ENCODE assay signal across 13 cellular contexts in the genomic region with DNA sequence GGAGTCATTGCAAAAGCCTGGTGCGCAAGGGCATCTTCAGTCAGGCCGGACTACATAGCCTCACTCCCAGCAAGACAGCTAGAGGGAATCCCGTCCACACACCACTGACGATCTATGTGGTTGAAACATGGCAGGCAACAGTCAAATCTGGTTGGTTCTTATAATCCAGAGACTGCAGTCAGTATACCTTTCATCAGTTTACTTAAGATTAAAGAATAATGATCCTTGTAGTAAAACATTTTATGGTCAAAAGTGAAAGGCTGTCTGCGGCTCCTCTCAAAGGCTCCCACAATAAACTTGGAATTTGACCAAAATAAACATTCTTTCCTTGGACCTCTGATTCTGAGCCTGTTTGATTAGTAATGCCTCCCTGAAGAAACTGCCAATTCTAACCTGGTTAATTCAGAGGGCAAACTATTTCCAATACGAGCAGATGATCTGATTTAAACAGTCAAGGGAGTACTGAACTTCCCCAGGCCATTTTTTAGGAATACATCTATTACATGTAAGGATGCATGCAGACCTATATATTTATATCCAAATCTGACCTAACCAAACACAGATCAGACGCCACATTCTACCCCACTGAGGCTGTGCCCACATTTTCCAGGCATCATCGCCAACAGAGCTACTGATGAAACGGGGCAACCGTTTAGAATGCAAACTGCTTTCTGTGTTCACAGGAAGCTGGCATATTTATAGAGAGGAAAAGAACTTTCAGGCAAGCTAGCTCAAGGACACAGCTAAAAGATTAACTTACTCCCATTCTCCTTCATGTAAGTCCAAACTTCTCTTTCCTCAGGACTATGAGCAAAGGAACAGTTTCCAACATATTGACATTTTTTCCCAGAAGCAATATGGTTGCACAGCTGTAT. TPM values are rescaled to one million over a fixed set of nuclear protein-coding genes. Genes with fewer than 3 reads are reported as not detected.
DNase-seq lines count a peak whose midpoint lies in the region; ATAC-seq, FAIRE-seq and TF ChIP-seq lines count a peak whose summit lies in the region.
"Had no signal": no experiment of that assay in that cellular context is flagged by ENCODE, and none has a peak within 500 bp of the region (broad histone marks: within the 10 kb centered on the region; RNA-seq: fewer than 3 reads in every experiment).

No MANE protein-coding gene starts in this region.

- no peaks in the 10 kb centered on the region for H3K79me2 ChIP-seq in HepG2 (ENCODE audit: insufficient read depth, low read length)

- no peaks in the 10 kb centered on the region for H4K20me1 ChIP-seq in HepG2 (ENCODE audit: insufficient read depth, low read length)

- in situ Hi-C loops in astrocyte of the spinal cord (cut with HindIII; ENCODE audit: low sequenced_read_pairs) (no loop called here), HepG2 (cut with HindIII; ENCODE audit: extremely low pct_ligation_motif_present, low pct_unique_long_range_greater_than_20kb) (no loop called here)

- H3K27ac ChIP-seq in HEK293 (ENCODE audit: extremely low read depth, low read depth, low read length) = no peak overlapping the region
- peak overlapping the region; percentile 43 for H3K27ac ChIP-seq in HepG2 (ENCODE audit: extremely low read length, insufficient read depth, low read length)

- POLR2A ChIA-PET in HEK293 (lab: Yijun Ruan, JAX) = interaction anchor here (1.3 kb wide), 1 partner anchor 15 kb away, joined by 4 read pairs; a partner anchor contains a TSS
- POLR2A ChIA-PET in HepG2 (lab: Yijun Ruan, JAX) = interaction anchor here (0.6 to 3.9 kb wide), 4 partner anchors 10 to 65 kb away, joined by 3 to 74 read pairs (median 19); a partner anchor contains a TSS

- H2AFZ ChIP-seq in HepG2 (ENCODE audit: low read length) = no peak overlapping the region

- no TSS peak for BruUV-seq in HepG2 (replicated peaks; lab: Mats Ljungman, UMichigan)

- peak; percentile 82 for DNase-seq in A172 (ENCODE audit: low spot score)
- peak; percentile 85 for DNase-seq in astrocyte of the spinal cord (ENCODE audit: low read depth, low spot score)
- DNase-seq in HepG2 (ENCODE audit: low spot score) = peak; percentile 32
- DNase-seq in GM03348 (ENCODE audit: low spot score) = no peak
- no peak for DNase-seq in NCI-H1436 treated with DMSO at 0.1 percent for 48 hours (lab: John Stamatoyannopoulos, UW)
- DNase-seq in NCI-H510A treated with DMSO at 0.1 percent for 48 hours (lab: John Stamatoyannopoulos, UW) = no peak
- DNase-seq: caudate nucleus, NCI-H1694 treated with DMSO at 0.1 percent for 48 hours, ovary had no signal

- CTCF ChIA-PET in HEK293 (lab: Yijun Ruan, JAX) (no interaction called here), HepG2 (lab: Yijun Ruan, JAX; ENCODE audit: low intra/inter-chr PET ratio, low total read pairs) (no interaction called here)

- peak overlapping the region; percentile 28 for H3K4me2 ChIP-seq in HepG2 (ENCODE audit: low read depth, low read length)

- 56% methylated on average over 10 of the region's 10 CpGs for WGBS in HepG2 (ENCODE audit: low lambda C conversion rate)

- peak; percentile 58 for ATAC-seq in HepG2
- ATAC-seq in HG03457 (IDR thresholded peaks at IDR 0.05; ENCODE audit: unreplicated experiment) = no peak

- FAIRE-seq in HepG2 (lab: Jason Lieb, UNC) = peak; percentile 44
- FAIRE-seq: GM18507, H1 had no signal

- no peak overlapping the region for H3K9ac ChIP-seq in HepG2 (ENCODE audit: insufficient read depth, low read depth, low read length)

- TF ChIP-seq POLR2A in HepG2 (IDR thresholded peaks at IDR 0.05; ENCODE audit: insufficient read depth in 1 of 2, low read depth in 2 of 2, low read length in 2 of 2) = no peak

- H3K27me3 ChIP-seq in HepG2 (ENCODE audit: control insufficient read depth in 1 of 2, insufficient read depth in 2 of 2, low read length in 2 of 2) = no peaks in the 10 kb centered on the region
- H3K27me3 ChIP-seq: ovary had no signal

- peak in 1 of 2 experiments; percentile 10; a peak in 1 of 4 replicates for TF ChIP-seq EP300 in HepG2 (IDR thresholded peaks at IDR 0.05; ENCODE audit: low read depth in 2 of 2, low read length in 2 of 2)
- no peak for TF ChIP-seq EP300 in HepG2 (CRISPR knock-in tag; IDR thresholded peaks at IDR 0.05; ENCODE audit: borderline replicate concordance)

- H3K4me3 ChIP-seq in HEK293 (ENCODE audit: low read depth, low read length) (no peak overlapping the region), astrocyte of the spinal cord (ENCODE audit: low read depth, low read length) (no peak overlapping the region), HepG2 (replicated peaks in 1 of 3; ENCODE audit: insufficient read depth in 1 of 3, low read depth in 2 of 3, low read length in 3 of 3) (no peak overlapping the region)
- H3K4me3 ChIP-seq: ovary had no signal

- TF ChIP-seq RAD21 in HepG2 (CRISPR knock-in tag; IDR thresholded peaks at IDR 0.05) = no peak

- intact Hi-C loops in HepG2 (cut with micrococcal nuclease; ENCODE audit: unreplicated experiment) = loop anchor here (2.0 kb wide), 1 partner anchor 29 kb away; no protein-coding TSS in a partner anchor

- TF ChIP-seq CTCF in HEK293 (tag by site-specific recombination; IDR thresholded peaks at IDR 0.05) (no peak), astrocyte of the spinal cord (IDR thresholded peaks at IDR 0.05; ENCODE audit: low read depth, low read length) (no peak), HepG2 (CRISPR knock-in tag; IDR thresholded peaks at IDR 0.05) (no peak)

- H3K36me3 ChIP-seq in HEK293 (ENCODE audit: control insufficient read depth in 2 of 2, insufficient read depth in 1 of 2, low read length in 2 of 2) = peaks cover 40 to 82% of the 10 kb centered on the region in 2 experiments
- H3K36me3 ChIP-seq in HepG2 (replicated peaks in 1 of 2; ENCODE audit: control insufficient read depth in 1 of 2, insufficient read depth in 2 of 2, low read length in 2 of 2) = peaks cover 25 to 61% of the 10 kb centered on the region in 2 experiments
- H3K36me3 ChIP-seq: ovary had no signal

- H3K9me3 ChIP-seq in HEK293 (ENCODE audit: control insufficient read depth, insufficient read depth, low read depth, low read length) (no peaks in the 10 kb centered on the region), HepG2 (ENCODE audit: low read length) (no peaks in the 10 kb centered on the region)
- H3K9me3 ChIP-seq: ovary had no signal

- H3K4me1 ChIP-seq in HEK293 (ENCODE audit: control insufficient read depth, insufficient read depth, low read length) (peaks cover 14% of the 10 kb centered on the region), HepG2 (ENCODE audit: insufficient read depth, low read length) (peaks cover 67% of the 10 kb centered on the region)

TF ChIP-seq in HepG2, 621 proteins besides CTCF, POLR2A, EP300 and RAD21 (continues in another document):
- no peak for TF ChIP-seq HES4 (CRISPR knock-in tag; IDR thresholded peaks at IDR 0.05; ENCODE audit: borderline replicate concordance)

RNA-seq across cellular contexts. Expression of a gene that starts 15.3 kb away (rescaled TPM):
- 33.8 and 35.9 TPM in 2 replicates for total RNA-seq in A172 (2014; rRNA removed; shearing (Covaris generic))
- 46.4 and 74.9 TPM in 2 replicates for total RNA-seq in HepG2 (2016; rRNA removed; fragmentation: Illumina TruSeq; extraction: Trizol)
- total RNA-seq in HepG2 (2016; cell fraction: cytosol; rRNA removed; fragmentation: Illumina TruSeq; extraction: Trizol; ENCODE audit: low read depth) = 35.1 and 37.4 TPM in 2 replicates
- total RNA-seq in HepG2 (2016; cell fraction: insoluble cytoplasmic fraction; rRNA removed; fragmentation: Illumina TruSeq; extraction: Trizol) = 41.1 and 74.2 TPM in 2 replicates
- 66.4 and 69.7 TPM in 2 replicates for total RNA-seq in HepG2 (2016; cell fraction: membrane; rRNA removed; fragmentation: Illumina TruSeq; extraction: Trizol)
- 67.8 and 74.4 TPM in 2 replicates for total RNA-seq in HepG2 (2016; cell fraction: nucleus; rRNA removed; fragmentation: Illumina TruSeq; extraction: Trizol)
- polyA plus RNA-seq in HepG2 (2011; rRNA removed) = 123 and 124 TPM in 2 replicates
- polyA plus RNA-seq in HepG2 (2011; cell fraction: cytosol; rRNA removed) = 124 and 127 TPM in 2 replicates
- 90.0 and 92.7 TPM in 2 replicates for polyA plus RNA-seq in HepG2 (2011; cell fraction: nucleus; rRNA removed)
- polyA plus RNA-seq in HepG2 (2012) = 52.3 and 58.7 TPM in 2 replicates
- polyA plus RNA-seq in HepG2 (2016; cell fraction: cytosol; fragmentation: Illumina TruSeq; extraction: Trizol; ENCODE audit: low read depth) = 27.8 and 29.0 TPM in 2 replicates
- 50.3 and 56.6 TPM in 2 replicates for polyA plus RNA-seq in HepG2 (2016; cell fraction: insoluble cytoplasmic fraction; fragmentation: Illumina TruSeq; extraction: Trizol; ENCODE audit: low read depth)
- polyA plus RNA-seq in HepG2 (2016; cell fraction: membrane; fragmentation: Illumina TruSeq; extraction: Trizol; ENCODE audit: low read depth) = 51.9 and 62.9 TPM in 2 replicates
- 110 TPM in 2 replicates for polyA plus RNA-seq in HepG2 (2016; cell fraction: nucleus; fragmentation: Illumina TruSeq; extraction: Trizol; ENCODE audit: insufficient read depth, low read depth)
- polyA minus RNA-seq in HepG2 (2011; rRNA and poly(A)+ RNA removed; ENCODE audit: low replicate concordance) = 53.2 and 119 TPM in 2 replicates
- polyA minus RNA-seq in HepG2 (2011; cell fraction: cytosol; rRNA and poly(A)+ RNA removed) = 62.7 TPM in 2 replicates
- 73.1 and 73.3 TPM in 2 replicates for polyA minus RNA-seq in HepG2 (2011; cell fraction: nucleus; rRNA and poly(A)+ RNA removed)

RNA-seq across cellular contexts. Expression of a gene that starts 39.1 kb away (rescaled TPM):
- total RNA-seq in A172 (2014; rRNA removed; shearing (Covaris generic)) = 32.0 and 73.5 TPM in 2 replicates
- 29.2 and 51.5 TPM in 2 replicates for total RNA-seq in HepG2 (2016; rRNA removed; fragmentation: Illumina TruSeq; extraction: Trizol)
- 36.4 and 39.0 TPM in 2 replicates for total RNA-seq in HepG2 (2016; cell fraction: cytosol; rRNA removed; fragmentation: Illumina TruSeq; extraction: Trizol; ENCODE audit: low read depth)
- 27.9 and 45.5 TPM in 2 replicates for total RNA-seq in HepG2 (2016; cell fraction: insoluble cytoplasmic fraction; rRNA removed; fragmentation: Illumina TruSeq; extraction: Trizol)
- total RNA-seq in HepG2 (2016; cell fraction: membrane; rRNA removed; fragmentation: Illumina TruSeq; extraction: Trizol) = 21.9 and 22.1 TPM in 2 replicates
- 62.9 and 69.9 TPM in 2 replicates for total RNA-seq in HepG2 (2016; cell fraction: nucleus; rRNA removed; fragmentation: Illumina TruSeq; extraction: Trizol)
- 28.4 and 36.8 TPM in 2 replicates for polyA plus RNA-seq in HepG2 (2011; rRNA removed)
- 17.3 and 26.0 TPM in 2 replicates for polyA plus RNA-seq in HepG2 (2011; cell fraction: cytosol; rRNA removed)
- polyA plus RNA-seq in HepG2 (2011; cell fraction: nucleus; rRNA removed) = 65.4 and 82.1 TPM in 2 replicates
- 38.8 and 45.6 TPM in 2 replicates for polyA plus RNA-seq in HepG2 (2012)
- 7.0 and 7.9 TPM in 2 replicates for polyA plus RNA-seq in HepG2 (2016; cell fraction: cytosol; fragmentation: Illumina TruSeq; extraction: Trizol; ENCODE audit: low read depth)
- polyA plus RNA-seq in HepG2 (2016; cell fraction: insoluble cytoplasmic fraction; fragmentation: Illumina TruSeq; extraction: Trizol; ENCODE audit: low read depth) = 53.0 and 59.0 TPM in 2 replicates
- polyA plus RNA-seq in HepG2 (2016; cell fraction: membrane; fragmentation: Illumina TruSeq; extraction: Trizol; ENCODE audit: low read depth) = 12.7 and 13.1 TPM in 2 replicates
- polyA plus RNA-seq in HepG2 (2016; cell fraction: nucleus; fragmentation: Illumina TruSeq; extraction: Trizol; ENCODE audit: insufficient read depth, low read depth) = 118 and 123 TPM in 2 replicates
- 15.6 and 21.1 TPM in 2 replicates for polyA minus RNA-seq in HepG2 (2011; rRNA and poly(A)+ RNA removed; ENCODE audit: low replicate concordance)
- polyA minus RNA-seq in HepG2 (2011; cell fraction: cytosol; rRNA and poly(A)+ RNA removed) = 19.2 and 27.3 TPM in 2 replicates
- 93.7 and 101 TPM in 2 replicates for polyA minus RNA-seq in HepG2 (2011; cell fraction: nucleus; rRNA and poly(A)+ RNA removed)

Comparison
In these comparisons a context has a peak if more than half of its experiments do, and no peak if none do; other contexts are left out.
1. DNase-seq: peak in A172 (single experiment), astrocyte of the spinal cord (single experiment) and HepG2 (single experiment); none in GM03348 (single experiment), NCI-H1436 treated with DMSO at 0.1 percent for 48 hours (single experiment) and NCI-H510A treated with DMSO at 0.1 percent for 48 hours (single experiment).